27 cellular contexts compared by ENCODE assay signal in the genomic region with DNA sequence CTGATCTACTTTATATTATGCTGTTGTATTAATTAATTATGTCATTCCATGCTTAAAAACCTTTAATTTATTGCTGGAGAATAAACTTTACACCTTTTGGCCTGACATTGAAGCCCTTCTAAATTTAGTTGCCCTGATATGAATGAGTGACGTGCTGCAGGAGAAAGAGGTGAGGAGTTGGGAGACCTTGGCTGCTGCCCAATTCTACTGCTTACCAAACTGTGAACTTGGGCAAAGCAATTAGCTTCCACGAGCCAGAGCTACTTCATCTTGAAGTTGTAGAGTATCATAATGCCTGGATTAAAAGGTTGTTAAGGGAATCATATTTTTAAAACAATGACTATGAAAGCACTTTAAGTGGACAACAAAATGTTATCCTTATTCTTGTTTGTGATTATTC.
DNase-seq lines count a peak whose midpoint lies in the region; ATAC-seq and TF ChIP-seq lines count a peak whose summit lies in the region.
"Had no signal": no experiment of that assay in that cellular context is flagged by ENCODE, and none has a peak within 500 bp of the region (broad histone marks: within the 10 kb centered on the region; RNA-seq: fewer than 3 reads in every experiment).

No MANE protein-coding gene starts in this region.

- no peaks in the 10 kb centered on the region for H3K79me2 ChIP-seq in HCT116 (ENCODE audit: insufficient read depth, low read length)

- CTCF ChIA-PET in HCT116 (lab: Charles Lee), result no interaction called here

- intact Hi-C loops in HCT116 (cut with micrococcal nuclease), result no loop called here

- RAD21 ChIA-PET in HCT116 (lab: Charles Lee; ENCODE audit: low non-redundant PET in 1 of 2, low total read pairs in 2 of 2, uncharacterized antibody in 2 of 2, unreplicated experiment in 2 of 2), result no interaction called here

- POLR2A ChIA-PET in HCT116 (lab: Charles Lee), result no interaction called here

- no peak overlapping the region for H2AFZ ChIP-seq in HCT116 (ENCODE audit: low read depth, low read length, poor library complexity, severe bottlenecking)

- DNase-seq in HCT116 (ENCODE audit: low read depth, low spot score) (no peak), NCI-H446 (lab: John Stamatoyannopoulos, UW) (peak; percentile 11 to 66), fibroblast of the aortic adventitia (ENCODE audit: low read depth) (peak; percentile 9), DMS53 treated with DMSO at 0.1 percent for 48 hours (lab: John Stamatoyannopoulos, UW; ENCODE audit: unreplicated experiment) (no peak), DMS53 (lab: John Stamatoyannopoulos, UW) (no peak)
- DNase-seq: activated B cell treated with CpG ODN at 0.5 μM for 24 hours; activated naive CD4-positive, alpha-beta T cell treated with Interleukin-2 at 50 U/mL for 16 hours; C1 segment of cervical spinal cord; Caco-2; colonic mucosa; effector memory CD8-positive, alpha-beta T cell; esophagus squamous epithelium; hypothalamus; midbrain; MV-4-11; naive thymus-derived CD8-positive, alpha-beta T cell; NCI-H524; occipital lobe; SIG-M5; small intestine; T-cell; transverse colon had no signal

- H3K36me3 ChIP-seq in HCT116 (ENCODE audit: control insufficient read depth in 1 of 2, insufficient read depth in 2 of 2, low read length in 2 of 2) (no peaks in the 10 kb centered on the region), muscle layer of duodenum (ENCODE audit: control insufficient read depth in 1 of 2, insufficient read depth in 2 of 2, low read length in 2 of 2) (no peaks in the 10 kb centered on the region)
- H3K36me3 ChIP-seq: colonic mucosa, esophagus squamous epithelium, gastroesophageal sphincter, transverse colon had no signal

- H3K9me3 ChIP-seq in HCT116 (ENCODE audit: control insufficient read depth in 1 of 2, insufficient read depth in 1 of 2, low read depth in 1 of 2, low read length in 2 of 2), result peaks cover 5 to 13% of the 10 kb centered on the region in 2 experiments; a peak in 2 of 4 replicates
- H3K9me3 ChIP-seq in muscle layer of duodenum (ENCODE audit: control insufficient read depth in 1 of 2, low read length in 2 of 2), result peaks cover 0 to 10% of the 10 kb centered on the region in 2 donors
- H3K9me3 ChIP-seq: Caco-2, colonic mucosa had no signal

- no peak for TF ChIP-seq CTCF in HCT116 (IDR thresholded peaks at IDR 0.05 in 2 of 3, conservative IDR thresholded peaks at IDR 0.05 in 1 of 3; ENCODE audit: borderline replicate concordance in 1 of 3, insufficient read depth in 1 of 3, low read depth in 2 of 3, low read length in 2 of 3)
- TF ChIP-seq CTCF in fibroblast of the aortic adventitia (IDR thresholded peaks at IDR 0.05; ENCODE audit: insufficient read depth, low read length), result no peak

- ATAC-seq in HCT116, result no peak
- no peak for ATAC-seq in GM18520 (IDR thresholded peaks at IDR 0.05; ENCODE audit: unreplicated experiment)
- ATAC-seq: effector memory CD8-positive, alpha-beta T cell; gastroesophageal sphincter; GM12878; naive thymus-derived CD8-positive, alpha-beta T cell; Panc1; T-cell had no signal

- peak overlapping the region; percentile 10; the same call in 1 of the 2 replicates for H3K4me2 ChIP-seq in HCT116 (ENCODE audit: low read length)

- no peaks in the 10 kb centered on the region for H4K20me1 ChIP-seq in HCT116 (ENCODE audit: insufficient read depth)

- BruUV-seq in HCT116 (replicated peaks; lab: Mats Ljungman, UMichigan), result no TSS peak

- H3K27ac ChIP-seq in HCT116 (ENCODE audit: low read depth, low read length) (no peak overlapping the region), muscle layer of duodenum (ENCODE audit: low read length) (peak overlapping the region; percentile 2)
- H3K27ac ChIP-seq: colonic mucosa, gastroesophageal sphincter, transverse colon had no signal

- H3K27me3 ChIP-seq in HCT116 (ENCODE audit: insufficient read depth, low read length) (no peaks in the 10 kb centered on the region), muscle layer of duodenum (ENCODE audit: low read depth, low read length) (no peaks in the 10 kb centered on the region)
- H3K27me3 ChIP-seq: colonic mucosa, esophagus squamous epithelium, gastroesophageal sphincter, transverse colon had no signal

- H3K9ac ChIP-seq in HCT116 (ENCODE audit: low read length), result no peak overlapping the region

- H3K4me1 ChIP-seq in HCT116 (ENCODE audit: control insufficient read depth in 1 of 2, insufficient read depth in 2 of 2, low read length in 2 of 2) (peaks cover 0 to 11% of the 10 kb centered on the region in 2 experiments; a peak in 2 of 4 replicates), muscle layer of duodenum (ENCODE audit: control insufficient read depth in 1 of 2, insufficient read depth in 2 of 2, low read length in 2 of 2) (peaks cover 0 to 6% of the 10 kb centered on the region in 2 donors)
- H3K4me1 ChIP-seq: Caco-2, colonic mucosa, transverse colon had no signal

- no peak overlapping the region for H3K4me3 ChIP-seq in HCT116 (replicated peaks in 1 of 2; ENCODE audit: low read depth in 1 of 2, low read length in 2 of 2)
- H3K4me3 ChIP-seq in fibroblast of the aortic adventitia (ENCODE audit: low read depth, low read length), result no peak overlapping the region
- no peak overlapping the region for H3K4me3 ChIP-seq in muscle layer of duodenum (ENCODE audit: low read depth in 1 of 2, low read length in 2 of 2)
- H3K4me3 ChIP-seq: colonic mucosa, esophagus squamous epithelium, gastroesophageal sphincter, GM12878, transverse colon had no signal

- no peak for TF ChIP-seq POLR2A in HCT116 (IDR thresholded peaks at IDR 0.05; ENCODE audit: borderline replicate concordance, extremely low read depth, insufficient read depth, insufficient read length)

- H3K9me2 ChIP-seq in HCT116 (ENCODE audit: insufficient read depth), result no peaks in the 10 kb centered on the region

- TF ChIP-seq RAD21 in HCT116 (IDR thresholded peaks at IDR 0.05; ENCODE audit: low read depth), result no peak

TF ChIP-seq in HCT116, 20 proteins besides CTCF, POLR2A, EP300 and RAD21:
- TF ChIP-seq ZFX (IDR thresholded peaks at IDR 0.05) (no peak), EZH2 (IDR thresholded peaks at IDR 0.05) (no peak), EGR1 (IDR thresholded peaks at IDR 0.05; ENCODE audit: low read depth) (no peak)
- TF ChIP-seq, protein P1, sequence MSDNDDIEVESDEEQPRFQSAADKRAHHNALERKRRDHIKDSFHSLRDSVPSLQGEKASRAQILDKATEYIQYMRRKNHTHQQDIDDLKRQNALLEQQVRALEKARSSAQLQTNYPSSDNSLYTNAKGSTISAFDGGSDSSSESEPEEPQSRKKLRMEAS (IDR thresholded peaks at IDR 0.05), result no peak

Comparison
In these comparisons a context has a peak if more than half of its experiments do, and no peak if none do; other contexts are left out.
1. DNase-seq: peak in NCI-H446 (2 of 2) and fibroblast of the aortic adventitia (single experiment); none in HCT116 (single experiment), DMS53 treated with DMSO at 0.1 percent for 48 hours (single experiment) and DMS53 (single experiment).